ENCODE assay signal across 1 cellular context in genomic region chr2:54274781-54275242, GRCh38.
TF ChIP-seq lines count a peak whose summit lies in the region.

No MANE protein-coding gene starts in this region.

TF ChIP-seq in endothelial cell of umbilical vein, 7 proteins besides CTCF, POLR2A, EP300 and RAD21:
- TF ChIP-seq GATA2 (IDR thresholded peaks at IDR 0.05; ENCODE audit: insufficient read depth, insufficient read length, low read depth, low read length): no peak
- no peak for TF ChIP-seq JUN (IDR thresholded peaks at IDR 0.05; ENCODE audit: borderline replicate concordance, insufficient read depth, insufficient read length, low read depth)
- TF ChIP-seq POLR2AphosphoS5 (IDR thresholded peaks at IDR 0.05; ENCODE audit: insufficient read depth, low read depth, low read length): no peak
- no peak for TF ChIP-seq MAX (IDR thresholded peaks at IDR 0.05; ENCODE audit: insufficient read depth, insufficient read length)
- TF ChIP-seq MYC (IDR thresholded peaks at IDR 0.05; ENCODE audit: low read depth, low read length): no peak
- TF ChIP-seq EZH2 (IDR thresholded peaks at IDR 0.05; ENCODE audit: borderline replicate concordance, low read depth, low read length, severe bottlenecking): no peak
- TF ChIP-seq FOS (IDR thresholded peaks at IDR 0.05; ENCODE audit: borderline replicate concordance, insufficient read depth, low read length): no peak
